ENCODE assay signal across 8 cellular contexts in genomic region chr1:151327903-151328674, GRCh38.
DNase-seq lines count a peak whose midpoint lies in the region; ATAC-seq and TF ChIP-seq lines count a peak whose summit lies in the region.

No MANE protein-coding gene starts in this region.

- DNase-seq in astrocyte of the spinal cord (ENCODE audit: low read depth, low spot score) (no peak), islet precursor cell (peak; percentile 69)

- peak overlapping the region; percentile 81; the same call in 1 of the 2 replicates for H3K9ac ChIP-seq in KMS-11

- H4K20me1 ChIP-seq in KMS-11 (ENCODE audit: insufficient read depth): no peaks in the 10 kb centered on the region

- no peaks in the 10 kb centered on the region for H3K27me3 Mint-ChIP-seq in stimulated activated naive CD8-positive, alpha-beta T cell treated with anti-CD3 and anti-CD28 coated beads, Interleukin-15, Interleukin-2, amounts not matched to agents 100 ng/mL and 50 ng/mL, for 24 hours

- peaks cover 15% of the 10 kb centered on the region for H3K4me1 ChIP-seq in ACC112 (ENCODE audit: control insufficient read depth, insufficient read depth, low read length, unreplicated experiment)
- H3K4me1 ChIP-seq in KMS-11 (ENCODE audit: low read depth, poor library complexity, severe bottlenecking): peaks cover 20% of the 10 kb centered on the region

- peaks cover 34% of the 10 kb centered on the region for H3K4me1 Mint-ChIP-seq in stimulated activated naive CD8-positive, alpha-beta T cell treated with anti-CD3 and anti-CD28 coated beads, Interleukin-15, Interleukin-2, amounts not matched to agents 100 ng/mL and 50 ng/mL, for 24 hours (ENCODE audit: low read depth)

- peak overlapping the region; percentile 98 for H3K4me2 ChIP-seq in KMS-11

- H3K27me3 ChIP-seq in ACC112 (ENCODE audit: insufficient read depth, low read length) (no peaks in the 10 kb centered on the region), KMS-11 (ENCODE audit: insufficient read depth, low read depth) (no peaks in the 10 kb centered on the region)

- TF ChIP-seq CTCF in KMS-11 (conservative IDR thresholded peaks at IDR 0.05; ENCODE audit: low read depth, low read length): no peak
- TF ChIP-seq CTCF in astrocyte of the spinal cord (IDR thresholded peaks at IDR 0.05; ENCODE audit: low read depth, low read length): no peak

- H3K9me3 Mint-ChIP-seq in stimulated activated naive CD8-positive, alpha-beta T cell treated with anti-CD3 and anti-CD28 coated beads, Interleukin-15, Interleukin-2, amounts not matched to agents 100 ng/mL and 50 ng/mL, for 24 hours: no peaks in the 10 kb centered on the region

- ATAC-seq in GM19025 (IDR thresholded peaks at IDR 0.05; ENCODE audit: low read depth, unreplicated experiment) (peak; percentile 18), HG03469 (IDR thresholded peaks at IDR 0.05; ENCODE audit: unreplicated experiment) (no peak), HG02884 (IDR thresholded peaks at IDR 0.05; ENCODE audit: unreplicated experiment) (no peak)

- H3K36me3 ChIP-seq in ACC112 (ENCODE audit: insufficient read depth, low read length) (peaks cover 7% of the 10 kb centered on the region; the same call in 1 of the 2 replicates), KMS-11 (ENCODE audit: insufficient read depth) (peaks cover 7% of the 10 kb centered on the region; the same call in 1 of the 2 replicates)

- in situ Hi-C loops in astrocyte of the spinal cord (cut with HindIII; ENCODE audit: low sequenced_read_pairs): no loop called here

- H3K79me2 ChIP-seq in ACC112 (ENCODE audit: control insufficient read depth, insufficient read depth, low read length, unreplicated experiment) (peaks cover 31% of the 10 kb centered on the region), KMS-11 (ENCODE audit: insufficient read depth, low read depth) (peaks cover 34% of the 10 kb centered on the region)

- H3K36me3 Mint-ChIP-seq in stimulated activated naive CD8-positive, alpha-beta T cell treated with anti-CD3 and anti-CD28 coated beads, Interleukin-15, Interleukin-2, amounts not matched to agents 100 ng/mL and 50 ng/mL, for 24 hours (ENCODE audit: low read depth): peaks cover 21% of the 10 kb centered on the region

- H2AFZ ChIP-seq in ACC112 (ENCODE audit: low read length, unreplicated experiment): peak overlapping the region; percentile 50
- H2AFZ ChIP-seq in KMS-11 (ENCODE audit: low read depth): peak overlapping the region; percentile 64

- H3K4me3 Mint-ChIP-seq in stimulated activated naive CD8-positive, alpha-beta T cell treated with anti-CD3 and anti-CD28 coated beads, Interleukin-15, Interleukin-2, amounts not matched to agents 100 ng/mL and 50 ng/mL, for 24 hours: peak overlapping the region; percentile 91

- H3K4me3 ChIP-seq in ACC112 (ENCODE audit: low read depth, low read length) (peak overlapping the region; percentile 80), KMS-11 (IDR thresholded peaks at IDR 0.05; ENCODE audit: insufficient read depth, low read depth, low read length) (peak overlapping the region; percentile 98), astrocyte of the spinal cord (ENCODE audit: low read depth, low read length) (peak overlapping the region; percentile 79)

- peak overlapping the region; percentile 92 for H3K27ac Mint-ChIP-seq in stimulated activated naive CD8-positive, alpha-beta T cell treated with anti-CD3 and anti-CD28 coated beads, Interleukin-15, Interleukin-2, amounts not matched to agents 100 ng/mL and 50 ng/mL, for 24 hours

- H3K27ac ChIP-seq in ACC112 (ENCODE audit: low read depth, low read length) (no peak overlapping the region), KMS-11 (peak overlapping the region; percentile 71)
